8 cellular contexts compared by ENCODE assay signal in genomic region chr1:93348104-93348780, GRCh38. TPM values are rescaled to one million over a fixed set of nuclear protein-coding genes. Genes with fewer than 3 reads are reported as not detected.
A peak's percentile ranks its signal among the peaks of the same experiment; 100 is the strongest.
DNase-seq lines count a peak whose midpoint lies in the region; ATAC-seq and TF ChIP-seq lines count a peak whose summit lies in the region.

No MANE protein-coding gene starts in this region.

- intact Hi-C loops in CD4-positive, alpha-beta memory T cell (cut with micrococcal nuclease): loop anchor here (5.0 kb wide), 3 partner anchors 104 to 1614 kb away; partner anchors contain the start of gene DIPK1A
- intact Hi-C loops in dorsolateral prefrontal cortex (cut with DNase I) (loop anchor here (5.0 kb wide), 2 partner anchors 166 to 271 kb away; partner anchors contain the start of genes CCDC18 (in 1 of the 2), MTF2 (in 1 of the 2) and TMED5 (in 1 of the 2)), testis (cut with DNase I; ENCODE audit: low total_unique reads) (no loop called here)

- CTCF ChIA-PET in CD4-positive, alpha-beta memory T cell (lab: Charles Lee; ENCODE audit: partially characterized antibody): interaction anchor here (2.2 kb wide), 1 partner anchor 44 kb away, joined by 8 read pairs; no protein-coding TSS in a partner anchor

- 20 to 22% methylated on average over 3 of the region's 3 CpGs for WGBS in testis, 2 donors

- H3K4me1 Mint-ChIP-seq in CD4-positive, alpha-beta memory T cell: peaks cover 30 to 74% (median 39%) of the 10 kb centered on the region in 4 donors
- peaks cover 31% of the 10 kb centered on the region for H3K4me1 Mint-ChIP-seq in nephron progenitor cell

- H3K9me3 Mint-ChIP-seq in CD4-positive, alpha-beta memory T cell: peaks cover 0 to 2% (median 0%) of the 10 kb centered on the region in 8 donors
- H3K9me3 Mint-ChIP-seq in nephron progenitor cell: no peaks in the 10 kb centered on the region

- peaks cover 65% of the 10 kb centered on the region for H3K4me1 ChIP-seq in CD4-positive, alpha-beta memory T cell (ENCODE audit: insufficient read depth, low read length)
- H3K4me1 ChIP-seq in testis: peaks cover 10% of the 10 kb centered on the region

- H3K36me3 ChIP-seq in CD4-positive, alpha-beta memory T cell (ENCODE audit: insufficient read depth, low read length): no peaks in the 10 kb centered on the region
- no peaks in the 10 kb centered on the region for H3K36me3 ChIP-seq in testis (ENCODE audit: low read depth, missing control alignments)

- H3K9me3 ChIP-seq in CD4-positive, alpha-beta memory T cell (ENCODE audit: control insufficient read depth in 1 of 2, low read length in 2 of 2): no peaks in the 10 kb centered on the region
- no peaks in the 10 kb centered on the region for H3K9me3 ChIP-seq in testis

- no peak for DNase-seq in CD4-positive, alpha-beta memory T cell
- no peak for DNase-seq in LNCaP clone FGC (ENCODE audit: low read depth)
- DNase-seq in dorsolateral prefrontal cortex: no peak
- DNase-seq in nephron progenitor cell: no peak
- DNase-seq in testis: no peak

- TF ChIP-seq POLR2A in testis (IDR thresholded peaks at IDR 0.05): no peak

- no peaks in the 10 kb centered on the region for H3K27me3 Mint-ChIP-seq in CD4-positive, alpha-beta memory T cell
- H3K27me3 Mint-ChIP-seq in nephron progenitor cell (ENCODE audit: low read depth, poor library complexity): no peaks in the 10 kb centered on the region

- POLR2A ChIA-PET in CD4-positive, alpha-beta memory T cell (lab: Charles Lee; ENCODE audit: partially characterized antibody): no interaction called here

- no peaks in the 10 kb centered on the region for H3K27me3 ChIP-seq in CD4-positive, alpha-beta memory T cell (ENCODE audit: insufficient read depth, low read length)
- H3K27me3 ChIP-seq in dorsolateral prefrontal cortex (no peaks in the 10 kb centered on the region), testis (no peaks in the 10 kb centered on the region)

- H3K36me3 Mint-ChIP-seq in CD4-positive, alpha-beta memory T cell: peaks cover 3 to 44% of the 10 kb centered on the region in 2 donors
- H3K36me3 Mint-ChIP-seq in nephron progenitor cell (ENCODE audit: low read depth): peaks cover 12% of the 10 kb centered on the region

- TF ChIP-seq CTCF in LNCaP clone FGC (IDR thresholded peaks at IDR 0.05; ENCODE audit: control insufficient read depth, extremely low read depth, insufficient read depth) (no peak), dorsolateral prefrontal cortex (IDR thresholded peaks at IDR 0.05 in 54 of 56, conservative IDR thresholded peaks at IDR 0.05 in 2 of 56; ENCODE audit: low read depth in 1 of 56, partially characterized antibody in 56 of 56) (no peak), nephron progenitor cell (IDR thresholded peaks at IDR 0.05) (no peak), testis (IDR thresholded peaks at IDR 0.05) (no peak)

- ATAC-seq in HG03159 (IDR thresholded peaks at IDR 0.05; ENCODE audit: unreplicated experiment) (no peak), HG02852 (IDR thresholded peaks at IDR 0.05; ENCODE audit: unreplicated experiment) (no peak)
- no peak for ATAC-seq in activated CD4-positive, CD25-positive, alpha-beta regulatory T cell treated with anti-CD3 and anti-CD28 coated beads, Interleukin-2, amount 50 U/mL, for 24 hours

- peak overlapping the region; percentile 24 to 96 (median 57) for H3K27ac Mint-ChIP-seq in CD4-positive, alpha-beta memory T cell
- H3K27ac Mint-ChIP-seq in nephron progenitor cell: no peak overlapping the region

- H3K4me3 ChIP-seq in CD4-positive, alpha-beta memory T cell (ENCODE audit: low read length in 2 of 2): peak overlapping the region; percentile 61 to 80
- H3K4me3 ChIP-seq in LNCaP clone FGC (ENCODE audit: low read depth, low read length) (peak overlapping the region; percentile 89), dorsolateral prefrontal cortex (peak overlapping the region; percentile 64 to 100 (median 91)), testis (peak overlapping the region in 1 of 2 donors; percentile 86)

- peak overlapping the region; percentile 91 for H3K27ac ChIP-seq in CD4-positive, alpha-beta memory T cell (ENCODE audit: low read depth, low read length)
- H3K27ac ChIP-seq in dorsolateral prefrontal cortex (peak overlapping the region in 1 of 59 donors; percentile 8), testis (no peak overlapping the region)

- peak overlapping the region; percentile 96 to 99 (median 98) for H3K4me3 Mint-ChIP-seq in CD4-positive, alpha-beta memory T cell
- H3K4me3 Mint-ChIP-seq in nephron progenitor cell: peak overlapping the region; percentile 100

RNA-seq across cellular contexts. Expression of gene DR1, which starts 2.5 kb away (rescaled TPM):
- 10 to 100 TPM; 71.8 to 71.9 TPM for total RNA-seq in CD4-positive, alpha-beta memory T cell
- polyA plus RNA-seq in CD4-positive, alpha-beta memory T cell: 10 to 100 TPM; 64.0 to 71.8 TPM
- total RNA-seq in dorsolateral prefrontal cortex (10 to 100 TPM; 27.3 to 45.6 (median 35.4) TPM), testis (10 to 100 TPM; 56.0 to 62.1 TPM)
- 133 TPM for polyA plus RNA-seq in testis (ENCODE audit: insufficient read depth, low read depth, low replicate concordance)
